12 cellular contexts compared by ENCODE assay signal in genomic region chr1:10901894-10902805, GRCh38.
DNase-seq lines count a peak whose midpoint lies in the region; ATAC-seq and TF ChIP-seq lines count a peak whose summit lies in the region.
"Had no signal": no experiment of that assay in that cellular context is flagged by ENCODE, and none has a peak within 500 bp of the region (broad histone marks: within the 10 kb centered on the region; RNA-seq: fewer than 3 reads in every experiment).

No MANE protein-coding gene starts in this region.

- TF ChIP-seq CTCF in RWPE2 (IDR thresholded peaks at IDR 0.05; ENCODE audit: poor library complexity, severe bottlenecking) (no peak), spleen (IDR thresholded peaks at IDR 0.05 in 8 of 11, conservative IDR thresholded peaks at IDR 0.05 in 3 of 11) (no peak), omental fat pad (IDR thresholded peaks at IDR 0.05) (no peak), gastroesophageal sphincter (IDR thresholded peaks at IDR 0.05) (no peak)

- TF ChIP-seq EP300 in gastroesophageal sphincter (IDR thresholded peaks at IDR 0.05): no peak

- peaks cover 4% of the 10 kb centered on the region for H3K27me3 ChIP-seq in H7 (ENCODE audit: control insufficient read depth, insufficient read depth, low read length)
- no peaks in the 10 kb centered on the region for H3K27me3 ChIP-seq in RWPE2 (ENCODE audit: insufficient read depth, poor library complexity, severe bottlenecking)
- H3K27me3 ChIP-seq in iPS-15b (ENCODE audit: control insufficient read depth, insufficient read depth, low read length): no peaks in the 10 kb centered on the region
- peaks cover 0 to 80% (median 15%) of the 10 kb centered on the region in 7 donors for H3K27me3 ChIP-seq in spleen (replicated peaks in 1 of 7)
- peaks cover 69% of the 10 kb centered on the region for H3K27me3 ChIP-seq in gastroesophageal sphincter

- no peak for ATAC-seq in RWPE2 (ENCODE audit: low read depth)
- no peak for ATAC-seq in omental fat pad (ENCODE audit: low FRiP score)
- no peak for ATAC-seq in gastroesophageal sphincter

- TF ChIP-seq POLR2A in spleen (IDR thresholded peaks at IDR 0.05): no peak
- TF ChIP-seq POLR2A in gastroesophageal sphincter (IDR thresholded peaks at IDR 0.05): no peak

- 74 to 83% (median 78%) methylated on average over 15 to 18 of the region's 18 CpGs for WGBS in spleen, 5 donors
- WGBS in gastroesophageal sphincter (ENCODE audit: low coverage in 1 of 2), 2 donors: 100% methylated on average over 2 of the region's 18 CpGs; no CpG with 5 or more reads in 1 of the 2 donors

- DNase-seq in H7 (peak; percentile 67), RWPE2 (ENCODE audit: low spot score) (no peak), spleen (peak; percentile 39), omental fat pad (ENCODE audit: low spot score) (no peak), LoVo (ENCODE audit: low spot score) (no peak)
- DNase-seq: effector CD8-positive, alpha-beta T cell; NCI-H510A treated with DMSO at 0.1 percent for 48 hours; stimulated activated CD4-positive, alpha-beta T cell treated with anti-CD3 and anti-CD28 coated beads, Interleukin-1b, Interleukin-23, amount 100 ng/mL, for 48 hours had no signal

- H3K9me3 ChIP-seq in RWPE2 (ENCODE audit: severe bottlenecking) (no peaks in the 10 kb centered on the region), iPS-15b (ENCODE audit: control insufficient read depth, insufficient read depth, low read length) (no peaks in the 10 kb centered on the region), spleen (no peaks in the 10 kb centered on the region), gastroesophageal sphincter (no peaks in the 10 kb centered on the region)
- H3K9me3 ChIP-seq: BLaER1 had no signal

- H3K4me3 ChIP-seq in H7 (ENCODE audit: insufficient read depth, low read depth, low read length) (no peak overlapping the region), RWPE2 (ENCODE audit: severe bottlenecking) (no peak overlapping the region), iPS-15b (ENCODE audit: low read depth, low read length) (peak overlapping the region; percentile 41), spleen (no peak overlapping the region), gastroesophageal sphincter (no peak overlapping the region)
- H3K4me3 ChIP-seq: BLaER1 had no signal

- H3K4me1 ChIP-seq in RWPE2 (ENCODE audit: insufficient read depth, poor library complexity, severe bottlenecking) (peaks cover 33% of the 10 kb centered on the region), iPS-15b (ENCODE audit: control insufficient read depth, insufficient read depth, low read length) (peaks cover 8% of the 10 kb centered on the region), spleen (peaks cover 0 to 30% (median 21%) of the 10 kb centered on the region in 6 donors), gastroesophageal sphincter (no peaks in the 10 kb centered on the region)

- H3K27ac ChIP-seq in RWPE2 (ENCODE audit: poor library complexity, severe bottlenecking) (peak overlapping the region; percentile 95), spleen (no peak overlapping the region), gastroesophageal sphincter (no peak overlapping the region)
- H3K27ac ChIP-seq: BLaER1, KMS-11 had no signal

- peak overlapping the region; percentile 18 for H3K9ac ChIP-seq in iPS-15b (ENCODE audit: low read depth, low read length)
- H3K9ac ChIP-seq: BLaER1, KMS-11 had no signal

- no peaks in the 10 kb centered on the region for H3K36me3 ChIP-seq in H7 (replicated peaks; ENCODE audit: control insufficient read depth, insufficient read depth, low read length)
- H3K36me3 ChIP-seq in RWPE2 (ENCODE audit: low read depth): no peaks in the 10 kb centered on the region
- no peaks in the 10 kb centered on the region for H3K36me3 ChIP-seq in iPS-15b (ENCODE audit: control insufficient read depth, insufficient read depth, low read length)
- H3K36me3 ChIP-seq in spleen: no peaks in the 10 kb centered on the region
- H3K36me3 ChIP-seq in gastroesophageal sphincter: no peaks in the 10 kb centered on the region
- H3K36me3 ChIP-seq: BLaER1 had no signal

- intact Hi-C loops in spleen (cut with DNase I; ENCODE audit: low total_unique reads): no loop called here

Comparison
In these comparisons a context has a peak if more than half of its experiments do, and no peak if none do; other contexts are left out.
1. DNase-seq: peak in H7 (single experiment) and spleen (single experiment); none in RWPE2 (single experiment), omental fat pad (single experiment) and LoVo (single experiment).